ENCODE assay signal across 8 cellular contexts in genomic region chr15:74434260-74434915, GRCh38. TPM values are rescaled to one million over a fixed set of nuclear protein-coding genes. Genes with fewer than 3 reads are reported as not detected.
DNase-seq lines count a peak whose midpoint lies in the region; ATAC-seq and TF ChIP-seq lines count a peak whose summit lies in the region.

No MANE protein-coding gene starts in this region.

- no peak for TF ChIP-seq CTCF in activated CD8-positive, alpha-beta T cell treated with anti-CD3 and anti-CD28 coated beads for 36 hours (IDR thresholded peaks at IDR 0.05)
- no peak for TF ChIP-seq CTCF in hepatocyte (IDR thresholded peaks at IDR 0.05; ENCODE audit: poor library complexity)

- peaks cover 5% of the 10 kb centered on the region for H3K79me2 ChIP-seq in hepatocyte

- H3K9me3 ChIP-seq in hepatocyte (ENCODE audit: low read depth), result no peaks in the 10 kb centered on the region

- peak; percentile 60 for DNase-seq in NCI-H82 (lab: John Stamatoyannopoulos, UW)
- no peak for DNase-seq in NCI-H82 treated with DMSO at 0.1 percent for 48 hours (lab: John Stamatoyannopoulos, UW; ENCODE audit: unreplicated experiment)
- no peak for DNase-seq in activated CD8-positive, alpha-beta T cell treated with anti-CD3 and anti-CD28 coated beads for 36 hours
- DNase-seq in hepatocyte (ENCODE audit: low spot score), result no peak
- no peak for DNase-seq in stimulated activated naive CD8-positive, alpha-beta T cell treated with anti-CD3 and anti-CD28 coated beads, Interleukin-15, amount 100 ng/mL, for 72 hours
- DNase-seq in stimulated activated CD4-positive, alpha-beta T cell treated with anti-CD3 and anti-CD28 coated beads, Interleukin-2, amount 100 ng/mL, for 48 hours, result no peak

- H3K27me3 ChIP-seq in hepatocyte, result peaks cover 21% of the 10 kb centered on the region

- CTCF ChIA-PET in activated CD8-positive, alpha-beta T cell treated with anti-CD3 and anti-CD28 coated beads for 36 hours (lab: Charles Lee), result interaction anchor here (0.6 to 38.4 kb wide), 3 partner anchors 31 to 114 kb away, joined by 3 to 840 read pairs (median 8); no protein-coding TSS in a partner anchor

- POLR2A ChIA-PET in activated CD8-positive, alpha-beta T cell treated with anti-CD3 and anti-CD28 coated beads for 36 hours (lab: Charles Lee), result interaction anchor here (0.5 to 7.3 kb wide), 9 partner anchors 29 to 223 kb away, joined by 3 to 56 read pairs (median 3); no protein-coding TSS in a partner anchor

- peaks cover 13% of the 10 kb centered on the region for H3K4me1 ChIP-seq in hepatocyte (ENCODE audit: insufficient read depth)

- H4K20me1 ChIP-seq in hepatocyte (ENCODE audit: insufficient read depth, poor library complexity, severe bottlenecking), result no peaks in the 10 kb centered on the region

- peaks cover 32% of the 10 kb centered on the region for H3K36me3 Mint-ChIP-seq in activated CD8-positive, alpha-beta T cell treated with anti-CD3 and anti-CD28 coated beads for 36 hours (ENCODE audit: low read depth)

- H2AFZ ChIP-seq in hepatocyte, result peak overlapping the region; percentile 92

- peak overlapping the region; percentile 99 for H3K4me2 ChIP-seq in hepatocyte

- H3K9me3 Mint-ChIP-seq in activated CD8-positive, alpha-beta T cell treated with anti-CD3 and anti-CD28 coated beads for 36 hours, result no peaks in the 10 kb centered on the region
- no peaks in the 10 kb centered on the region for H3K9me3 Mint-ChIP-seq in stimulated activated naive CD8-positive, alpha-beta T cell treated with anti-CD3 and anti-CD28 coated beads, Interleukin-15, amount 100 ng/mL, for 72 hours

- ATAC-seq in activated CD8-positive, alpha-beta T cell treated with anti-CD3 and anti-CD28 coated beads for 36 hours, result no peak
- ATAC-seq in stimulated activated naive CD8-positive, alpha-beta T cell treated with anti-CD3 and anti-CD28 coated beads, Interleukin-15, amount 100 ng/mL, for 72 hours, result no peak
- ATAC-seq in HG02870 (IDR thresholded peaks at IDR 0.05; ENCODE audit: unreplicated experiment), result no peak
- no peak for ATAC-seq in HG02852 (IDR thresholded peaks at IDR 0.05; ENCODE audit: unreplicated experiment)

- no peaks in the 10 kb centered on the region for H3K36me3 ChIP-seq in hepatocyte (replicated peaks; ENCODE audit: insufficient read depth, low read depth)

- H3K4me3 ChIP-seq in hepatocyte, result peak overlapping the region; percentile 33

- peak overlapping the region; percentile 89 for H3K27ac Mint-ChIP-seq in activated CD8-positive, alpha-beta T cell treated with anti-CD3 and anti-CD28 coated beads for 36 hours
- peak overlapping the region; percentile 61 to 90 for H3K27ac Mint-ChIP-seq in stimulated activated naive CD8-positive, alpha-beta T cell treated with anti-CD3 and anti-CD28 coated beads, Interleukin-15, amount 100 ng/mL, for 72 hours

- 62% methylated on average over 12 of the region's 12 CpGs for WGBS in hepatocyte (ENCODE audit: low lambda C conversion rate, missing lambda C conversion rate)

- H3K4me3 Mint-ChIP-seq in activated CD8-positive, alpha-beta T cell treated with anti-CD3 and anti-CD28 coated beads for 36 hours, result peak overlapping the region; percentile 80
- H3K4me3 Mint-ChIP-seq in stimulated activated naive CD8-positive, alpha-beta T cell treated with anti-CD3 and anti-CD28 coated beads, Interleukin-15, amount 100 ng/mL, for 72 hours, result peak overlapping the region; percentile 92 to 95

- intact Hi-C loops in activated CD8-positive, alpha-beta T cell treated with anti-CD3 and anti-CD28 coated beads for 36 hours (cut with micrococcal nuclease), result no loop called here

- no peaks in the 10 kb centered on the region for H3K9me2 ChIP-seq in hepatocyte (replicated peaks; ENCODE audit: insufficient read depth)

- no peaks in the 10 kb centered on the region for H3K27me3 Mint-ChIP-seq in activated CD8-positive, alpha-beta T cell treated with anti-CD3 and anti-CD28 coated beads for 36 hours
- H3K27me3 Mint-ChIP-seq in stimulated activated naive CD8-positive, alpha-beta T cell treated with anti-CD3 and anti-CD28 coated beads, Interleukin-15, amount 100 ng/mL, for 72 hours, result no peaks in the 10 kb centered on the region

- peaks cover 59% of the 10 kb centered on the region for H3K4me1 Mint-ChIP-seq in activated CD8-positive, alpha-beta T cell treated with anti-CD3 and anti-CD28 coated beads for 36 hours (ENCODE audit: low read depth)
- H3K4me1 Mint-ChIP-seq in stimulated activated naive CD8-positive, alpha-beta T cell treated with anti-CD3 and anti-CD28 coated beads, Interleukin-15, amount 100 ng/mL, for 72 hours, result peaks cover 83% of the 10 kb centered on the region

- H3K27ac ChIP-seq in hepatocyte, result peak overlapping the region; percentile 80

RNA-seq across cellular contexts. Expression of gene SEMA7A, which starts 0.6 kb away (rescaled TPM):
- 10 to 100 TPM; 62.4 TPM for total RNA-seq in activated CD8-positive, alpha-beta T cell treated with anti-CD3 and anti-CD28 coated beads for 36 hours
- 9.5 and 12.0 TPM in 2 replicates for total RNA-seq in hepatocyte
- 2.4 and 4.6 TPM in 2 replicates for polyA plus RNA-seq in hepatocyte

RNA-seq across cellular contexts. Expression of gene UBL7, which starts 26.6 kb away (rescaled TPM):
- 10 to 100 TPM; 48.8 to 53.3 TPM for total RNA-seq in activated CD8-positive, alpha-beta T cell treated with anti-CD3 and anti-CD28 coated beads for 36 hours
- 39.2 and 54.6 TPM in 2 replicates for total RNA-seq in hepatocyte
- 50.9 and 60.2 TPM in 2 replicates for polyA plus RNA-seq in hepatocyte
